20 cellular contexts compared by ENCODE assay signal in genomic region chr6:126788961-126789365, GRCh38.
"Had no signal": no experiment of that assay in that cellular context is flagged by ENCODE, and none has a peak within 500 bp of the region (broad histone marks: within the 10 kb centered on the region; RNA-seq: fewer than 3 reads in every experiment).

No MANE protein-coding gene starts in this region.

- DNase-seq: activated CD4-positive, alpha-beta memory T cell treated with anti-CD3 and anti-CD28 coated beads for 36 hours; activated CD4-positive, alpha-beta T cell treated with anti-CD3 and anti-CD28 coated beads for 36 hours; activated naive CD8-positive, alpha-beta T cell treated with anti-CD3 and anti-CD28 coated beads for 36 hours; activated T-cell treated with anti-CD3 and anti-CD28 coated beads for 4 hours; amygdala; caudate nucleus; effector memory CD8-positive, alpha-beta T cell; foreskin melanocyte; head of caudate nucleus; left ventricle myocardium inferior; natural killer cell; pancreas; stimulated activated naive CD8-positive, alpha-beta T cell treated with anti-CD3 and anti-CD28 coated beads, Interleukin-15, Interleukin-2, amounts not matched to agents 100 U/mL and 50 U/mL, for 24 hours; substantia nigra; trophoblast cell had no signal

- H3K4me3 ChIP-seq: left ventricle myocardium inferior, pancreas, vagina had no signal

- H3K4me1 ChIP-seq: left ventricle myocardium inferior, pancreas, vagina had no signal

- H3K4me3 Mint-ChIP-seq: activated CD4-positive, alpha-beta memory T cell treated with anti-CD3 and anti-CD28 coated beads for 36 hours; activated CD4-positive, alpha-beta T cell treated with anti-CD3 and anti-CD28 coated beads for 36 hours; activated naive CD8-positive, alpha-beta T cell treated with anti-CD3 and anti-CD28 coated beads for 36 hours; brain; effector memory CD8-positive, alpha-beta T cell; natural killer cell; T-helper 2 cell treated with Interferon-gamma antibody and Interleukin-4, amounts not matched to agents 5 μg/mL and 100 μg/mL, for 36 hours; WTC11 had no signal

- H3K9me3 Mint-ChIP-seq: activated CD4-positive, alpha-beta memory T cell treated with anti-CD3 and anti-CD28 coated beads for 36 hours; activated naive CD8-positive, alpha-beta T cell treated with anti-CD3 and anti-CD28 coated beads for 36 hours; brain; T-helper 2 cell treated with Interferon-gamma antibody and Interleukin-4, amounts not matched to agents 5 μg/mL and 100 μg/mL, for 36 hours; WTC11 had no signal

- H3K27ac Mint-ChIP-seq: activated CD4-positive, alpha-beta memory T cell treated with anti-CD3 and anti-CD28 coated beads for 36 hours; activated CD4-positive, alpha-beta T cell treated with anti-CD3 and anti-CD28 coated beads for 36 hours; activated naive CD8-positive, alpha-beta T cell treated with anti-CD3 and anti-CD28 coated beads for 36 hours; effector memory CD8-positive, alpha-beta T cell; natural killer cell; T-helper 2 cell treated with Interferon-gamma antibody and Interleukin-4, amounts not matched to agents 5 μg/mL and 100 μg/mL, for 36 hours; WTC11 had no signal

- H3K9me3 ChIP-seq: left ventricle myocardium inferior, neutrophil, pancreas, vagina had no signal

- H3K27me3 Mint-ChIP-seq: activated CD4-positive, alpha-beta memory T cell treated with anti-CD3 and anti-CD28 coated beads for 36 hours; effector memory CD8-positive, alpha-beta T cell had no signal

- H3K36me3 Mint-ChIP-seq: activated CD4-positive, alpha-beta memory T cell treated with anti-CD3 and anti-CD28 coated beads for 36 hours; activated naive CD8-positive, alpha-beta T cell treated with anti-CD3 and anti-CD28 coated beads for 36 hours; brain; natural killer cell; WTC11 had no signal

- H3K27me3 ChIP-seq: neutrophil, pancreas, vagina had no signal

- H3K4me1 Mint-ChIP-seq: activated CD4-positive, alpha-beta T cell treated with anti-CD3 and anti-CD28 coated beads for 36 hours; activated naive CD8-positive, alpha-beta T cell treated with anti-CD3 and anti-CD28 coated beads for 36 hours; brain; natural killer cell; WTC11 had no signal

- H3K36me3 ChIP-seq: left ventricle myocardium inferior, neutrophil, pancreas, vagina had no signal

- H3K27ac ChIP-seq: left ventricle myocardium inferior, neutrophil, pancreas, vagina had no signal
